In genomic region chr10:112970036-112970435, GRCh38 we compare ENCODE assay signal across 1 cellular context.
TF ChIP-seq lines count a peak whose summit lies in the region.

No MANE protein-coding gene starts in this region.

TF ChIP-seq in WTC11, 78 proteins besides CTCF, POLR2A, EP300 and RAD21 (continued from another document):
- TF ChIP-seq ZNF425 (CRISPR knock-in tag; conservative IDR thresholded peaks at IDR 0.05) (no peak), CDX4 (CRISPR knock-in tag; IDR thresholded peaks at IDR 0.05; ENCODE audit: borderline replicate concordance) (no peak), ZSCAN18 (CRISPR knock-in tag; IDR thresholded peaks at IDR 0.05) (no peak), HMGA2 (CRISPR knock-in tag; IDR thresholded peaks at IDR 0.05) (no peak), NR3C1 (CRISPR knock-in tag; conservative IDR thresholded peaks at IDR 0.05; ENCODE audit: low read depth) (no peak)
- TF ChIP-seq, protein P1, sequence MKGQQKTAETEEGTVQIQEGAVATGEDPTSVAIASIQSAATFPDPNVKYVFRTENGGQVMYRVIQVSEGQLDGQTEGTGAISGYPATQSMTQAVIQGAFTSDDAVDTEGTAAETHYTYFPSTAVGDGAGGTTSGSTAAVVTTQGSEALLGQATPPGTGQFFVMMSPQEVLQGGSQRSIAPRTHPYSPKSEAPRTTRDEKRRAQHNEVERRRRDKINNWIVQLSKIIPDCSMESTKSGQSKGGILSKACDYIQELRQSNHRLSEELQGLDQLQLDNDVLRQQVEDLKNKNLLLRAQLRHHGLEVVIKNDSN (CRISPR knock-in tag; IDR thresholded peaks at IDR 0.05), result no peak
